In genomic region chr14:50225067-50225973, GRCh38 we compare ENCODE assay signal across 1 cellular context.
TF ChIP-seq lines count a peak whose summit lies in the region.

No MANE protein-coding gene starts in this region.

TF ChIP-seq in HEK293, 187 proteins besides CTCF, POLR2A, EP300 and RAD21 (continued from another document):
- TF ChIP-seq PRDM6 (tag by site-specific recombination; IDR thresholded peaks at IDR 0.05) (peak; percentile 80), INSM2 (tag by site-specific recombination; IDR thresholded peaks at IDR 0.05) (0 out of 2 replicates have a peak, but pooled peaks have one; percentile 34), ZNF138 (tag by site-specific recombination; IDR thresholded peaks at IDR 0.05; ENCODE audit: borderline replicate concordance) (no peak), ZBTB44 (tag by site-specific recombination; IDR thresholded peaks at IDR 0.05) (no peak), ZNF513 (tag by site-specific recombination; IDR thresholded peaks at IDR 0.05) (no peak), ZNF514 (tag by site-specific recombination; IDR thresholded peaks at IDR 0.05) (no peak), YY1 (tag by site-specific recombination; IDR thresholded peaks at IDR 0.05) (no peak), ZNF280C (tag by site-specific recombination; IDR thresholded peaks at IDR 0.05) (no peak), ZNF664 (tag by site-specific recombination; IDR thresholded peaks at IDR 0.05) (no peak), MZF1 (tag by site-specific recombination; IDR thresholded peaks at IDR 0.05; ENCODE audit: borderline replicate concordance) (no peak), ZNF639 (tag by site-specific recombination; IDR thresholded peaks at IDR 0.05) (no peak), ZNF248 (tag by site-specific recombination; IDR thresholded peaks at IDR 0.05) (no peak), ZBTB17 (tag by site-specific recombination; IDR thresholded peaks at IDR 0.05) (peak; percentile 80), REST (tag by site-specific recombination; IDR thresholded peaks at IDR 0.05) (no peak), ZNF654 (tag by site-specific recombination; IDR thresholded peaks at IDR 0.05; ENCODE audit: low read depth) (no peak)
